In genomic region chr11:65224939-65225283, GRCh38 we compare ENCODE assay signal across 1 cellular context.
TF ChIP-seq lines count a peak whose summit lies in the region.

No MANE protein-coding gene starts in this region.

TF ChIP-seq in WTC11, 78 proteins besides CTCF, POLR2A, EP300 and RAD21 (continued from another document):
- TF ChIP-seq ZNF532 (CRISPR knock-in tag; IDR thresholded peaks at IDR 0.05; ENCODE audit: borderline replicate concordance) = no peak
- TF ChIP-seq RELA (CRISPR knock-in tag; IDR thresholded peaks at IDR 0.05; ENCODE audit: borderline replicate concordance) = no peak
- TF ChIP-seq ZNF671 (CRISPR knock-in tag; IDR thresholded peaks at IDR 0.05) = no peak
- no peak for TF ChIP-seq TEAD4 (CRISPR knock-in tag; IDR thresholded peaks at IDR 0.05)
- TF ChIP-seq TCF7 (CRISPR knock-in tag; IDR thresholded peaks at IDR 0.05; ENCODE audit: low read depth) = no peak
- TF ChIP-seq ERG (CRISPR knock-in tag; IDR thresholded peaks at IDR 0.05) = no peak
- TF ChIP-seq ZNF425 (CRISPR knock-in tag; conservative IDR thresholded peaks at IDR 0.05) = no peak
- TF ChIP-seq, protein P1, sequence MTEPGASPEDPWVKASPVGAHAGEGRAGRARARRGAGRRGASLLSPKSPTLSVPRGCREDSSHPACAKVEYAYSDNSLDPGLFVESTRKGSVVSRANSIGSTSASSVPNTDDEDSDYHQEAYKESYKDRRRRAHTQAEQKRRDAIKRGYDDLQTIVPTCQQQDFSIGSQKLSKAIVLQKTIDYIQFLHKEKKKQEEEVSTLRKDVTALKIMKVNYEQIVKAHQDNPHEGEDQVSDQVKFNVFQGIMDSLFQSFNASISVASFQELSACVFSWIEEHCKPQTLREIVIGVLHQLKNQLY (CRISPR knock-in tag; IDR thresholded peaks at IDR 0.05) = no peak
- TF ChIP-seq, protein P2, sequence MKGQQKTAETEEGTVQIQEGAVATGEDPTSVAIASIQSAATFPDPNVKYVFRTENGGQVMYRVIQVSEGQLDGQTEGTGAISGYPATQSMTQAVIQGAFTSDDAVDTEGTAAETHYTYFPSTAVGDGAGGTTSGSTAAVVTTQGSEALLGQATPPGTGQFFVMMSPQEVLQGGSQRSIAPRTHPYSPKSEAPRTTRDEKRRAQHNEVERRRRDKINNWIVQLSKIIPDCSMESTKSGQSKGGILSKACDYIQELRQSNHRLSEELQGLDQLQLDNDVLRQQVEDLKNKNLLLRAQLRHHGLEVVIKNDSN (CRISPR knock-in tag; IDR thresholded peaks at IDR 0.05) = no peak
- no peak for TF ChIP-seq MYBL2 (CRISPR knock-in tag; IDR thresholded peaks at IDR 0.05)
- TF ChIP-seq NFE2L1 (CRISPR knock-in tag; IDR thresholded peaks at IDR 0.05) = no peak
